In genomic region chr9:126532489-126532888, GRCh38 we compare ENCODE assay signal across 21 cellular contexts.
A peak's percentile ranks its signal among the peaks of the same experiment; 100 is the strongest.
DNase-seq lines count a peak whose midpoint lies in the region; ATAC-seq and TF ChIP-seq lines count a peak whose summit lies in the region.
"Had no signal": no experiment of that assay in that cellular context is flagged by ENCODE, and none has a peak within 500 bp of the region (broad histone marks: within the 10 kb centered on the region; RNA-seq: fewer than 3 reads in every experiment).

No MANE protein-coding gene starts in this region.

- H3K4me2 ChIP-seq in neural progenitor cell: no peak overlapping the region

- TF ChIP-seq CTCF in heart left ventricle (IDR thresholded peaks at IDR 0.05) (no peak), neural progenitor cell (IDR thresholded peaks at IDR 0.05) (no peak)

- CTCF ChIA-PET in activated CD4-positive, alpha-beta T cell treated with anti-CD3 and anti-CD28 coated beads for 36 hours (lab: Charles Lee): interaction anchor here (0.6 to 1.2 kb wide), 5 partner anchors 15 to 217 kb away, joined by 3 to 4 read pairs (median 3); no protein-coding TSS in a partner anchor

- H3K9me3 ChIP-seq in heart left ventricle: no peaks in the 10 kb centered on the region
- no peaks in the 10 kb centered on the region for H3K9me3 ChIP-seq in neural progenitor cell (ENCODE audit: low read depth)
- H3K9me3 ChIP-seq: mucosa of descending colon, pancreas, sigmoid colon, tibial nerve had no signal

- H3K4me3 Mint-ChIP-seq in neural progenitor cell: no peak overlapping the region
- no peak overlapping the region for H3K4me3 Mint-ChIP-seq in activated CD4-positive, alpha-beta T cell treated with anti-CD3 and anti-CD28 coated beads for 36 hours
- H3K4me3 Mint-ChIP-seq: stimulated activated naive CD8-positive, alpha-beta T cell treated with anti-CD3 and anti-CD28 coated beads, Interleukin-15, Interleukin-2, amounts not matched to agents 100 ng/mL and 50 ng/mL, for 24 hours had no signal

- peaks cover 5% of the 10 kb centered on the region for H3K27me3 Mint-ChIP-seq in neural progenitor cell (ENCODE audit: insufficient read depth, low read depth)
- peaks cover 1% of the 10 kb centered on the region for H3K27me3 Mint-ChIP-seq in activated CD4-positive, alpha-beta T cell treated with anti-CD3 and anti-CD28 coated beads for 36 hours

- H3K36me3 ChIP-seq in heart left ventricle (no peaks in the 10 kb centered on the region), neural progenitor cell (no peaks in the 10 kb centered on the region)
- H3K36me3 ChIP-seq: pancreas, sigmoid colon, tibial nerve had no signal

- H3K27ac Mint-ChIP-seq in neural progenitor cell: peak overlapping the region; percentile 3
- H3K27ac Mint-ChIP-seq in activated CD4-positive, alpha-beta T cell treated with anti-CD3 and anti-CD28 coated beads for 36 hours: no peak overlapping the region
- H3K27ac Mint-ChIP-seq: stimulated activated naive CD8-positive, alpha-beta T cell treated with anti-CD3 and anti-CD28 coated beads, Interleukin-15, Interleukin-2, amounts not matched to agents 100 ng/mL and 50 ng/mL, for 24 hours had no signal

- H3K27ac ChIP-seq in heart left ventricle (peak overlapping the region in 8 of 12 donors; percentile 5 to 66 (median 27)), neural progenitor cell (no peak overlapping the region)
- H3K27ac ChIP-seq: pancreas, sigmoid colon, tibial nerve had no signal

- intact Hi-C loops in Right ventricle myocardium inferior (cut with DNase I) (no loop called here), cardiac septum (cut with DNase I) (no loop called here), heart left ventricle (cut with DNase I) (no loop called here)
- intact Hi-C loops in activated CD4-positive, alpha-beta T cell treated with anti-CD3 and anti-CD28 coated beads for 36 hours (cut with DNase I, micrococcal nuclease): no loop called here

- peaks cover 70% of the 10 kb centered on the region for H3K4me1 Mint-ChIP-seq in neural progenitor cell
- H3K4me1 Mint-ChIP-seq in activated CD4-positive, alpha-beta T cell treated with anti-CD3 and anti-CD28 coated beads for 36 hours: no peaks in the 10 kb centered on the region

- H3K4me3 ChIP-seq in heart left ventricle (no peak overlapping the region), neural progenitor cell (no peak overlapping the region)
- H3K4me3 ChIP-seq: mucosa of descending colon, pancreas, sigmoid colon, tibial nerve had no signal

- H3K79me2 ChIP-seq in neural progenitor cell (ENCODE audit: low read depth): no peaks in the 10 kb centered on the region

- H3K36me3 Mint-ChIP-seq in neural progenitor cell: no peaks in the 10 kb centered on the region
- H3K36me3 Mint-ChIP-seq in activated CD4-positive, alpha-beta T cell treated with anti-CD3 and anti-CD28 coated beads for 36 hours (ENCODE audit: low read depth): no peaks in the 10 kb centered on the region

- H3F3A ChIP-seq in neural progenitor cell (ENCODE audit: low read depth): peaks cover 11% of the 10 kb centered on the region

- no peak overlapping the region for H2AFZ ChIP-seq in neural progenitor cell (replicated peaks)

- TF ChIP-seq POLR2A in heart left ventricle (IDR thresholded peaks at IDR 0.05): no peak

- POLR2A ChIA-PET in activated CD4-positive, alpha-beta T cell treated with anti-CD3 and anti-CD28 coated beads for 36 hours (lab: Charles Lee): no interaction called here

- ATAC-seq in Right ventricle myocardium inferior (peak; percentile 20), heart left ventricle (peak in 2 of 4 donors; percentile 33 to 70)
- no peak for ATAC-seq in activated CD4-positive, alpha-beta T cell treated with anti-CD3 and anti-CD28 coated beads for 36 hours
- ATAC-seq: mucosa of descending colon, pancreas, PC-3 had no signal

- H3K9me3 Mint-ChIP-seq in neural progenitor cell: no peaks in the 10 kb centered on the region
- H3K9me3 Mint-ChIP-seq in activated CD4-positive, alpha-beta T cell treated with anti-CD3 and anti-CD28 coated beads for 36 hours (ENCODE audit: low read depth): no peaks in the 10 kb centered on the region
- H3K9me3 Mint-ChIP-seq: stimulated activated naive CD8-positive, alpha-beta T cell treated with anti-CD3 and anti-CD28 coated beads, Interleukin-15, Interleukin-2, amounts not matched to agents 100 ng/mL and 50 ng/mL, for 24 hours had no signal

- peaks cover 0 to 33% (median 3%) of the 10 kb centered on the region in 12 donors for H3K4me1 ChIP-seq in heart left ventricle
- H3K4me1 ChIP-seq in neural progenitor cell: peaks cover 42% of the 10 kb centered on the region
- H3K4me1 ChIP-seq: pancreas, tibial nerve had no signal

- H3K9ac ChIP-seq in neural progenitor cell: no peak overlapping the region

- WGBS in heart left ventricle, 4 donors: 67 to 74% (median 67%) methylated on average over 7 to 8 of the region's 8 CpGs

- no peaks in the 10 kb centered on the region for H4K20me1 ChIP-seq in neural progenitor cell (ENCODE audit: low read depth)

- DNase-seq in Right ventricle myocardium inferior (ENCODE audit: missing footprints): peak; percentile 21
- DNase-seq in cardiac septum (ENCODE audit: low spot score): no peak
- DNase-seq in heart left ventricle: no peak
- no peak for DNase-seq in neural progenitor cell (ENCODE audit: low spot score)
- no peak for DNase-seq in T-helper 1 cell
- DNase-seq in NCI-H526 (lab: John Stamatoyannopoulos, UW): no peak
- no peak for DNase-seq in activated CD4-positive, alpha-beta T cell treated with anti-CD3 and anti-CD28 coated beads for 36 hours
- no peak for DNase-seq in NOMO-1 treated with dmso at 0.1 percent for 144 hours (lab: John Stamatoyannopoulos, UW; ENCODE audit: unreplicated experiment)
- DNase-seq: 8988T; activated CD4-positive, CD25-positive, alpha-beta regulatory T cell treated with anti-CD3 and anti-CD28 coated beads, Interleukin-2, amount 50 U/mL, for 72 hours; GF-D8; mucosa of descending colon; NCI-H1436; NCI-H748 treated with DMSO at 0.1 percent for 48 hours; pancreas; PC-3; sigmoid colon; stimulated activated CD4-positive, alpha-beta T cell treated with anti-CD3 and anti-CD28 coated beads, Interleukin-1b, Interleukin-23, amount 100 ng/mL, for 48 hours; T-helper 9 cell had no signal

- H3K27me3 ChIP-seq in heart left ventricle (peaks cover 0 to 16% (median 0%) of the 10 kb centered on the region in 9 donors), neural progenitor cell (peaks cover 40% of the 10 kb centered on the region)
